In genomic region chr6:1312193-1312443, GRCh38 we compare ENCODE assay signal across 8 cellular contexts. TPM values are rescaled to one million over a fixed set of nuclear protein-coding genes. Genes with fewer than 3 reads are reported as not detected.
DNase-seq lines count a peak whose midpoint lies in the region; ATAC-seq and TF ChIP-seq lines count a peak whose summit lies in the region.
"Had no signal": no experiment of that assay in that cellular context is flagged by ENCODE, and none has a peak within 500 bp of the region (broad histone marks: within the 10 kb centered on the region; RNA-seq: fewer than 3 reads in every experiment).

No MANE protein-coding gene starts in this region.

- H3K4me1 ChIP-seq in HUES48 (ENCODE audit: control insufficient read depth, insufficient read depth, low read length): peaks cover 3% of the 10 kb centered on the region; the same call in 1 of the 2 replicates
- no peaks in the 10 kb centered on the region for H3K4me1 ChIP-seq in iPS-15b (ENCODE audit: control insufficient read depth, insufficient read depth, low read length)
- H3K4me1 ChIP-seq in smooth muscle cell (ENCODE audit: low read depth): no peaks in the 10 kb centered on the region

- H3K9ac ChIP-seq in HUES48 (ENCODE audit: low read depth, low read length) (no peak overlapping the region), iPS-15b (ENCODE audit: low read depth, low read length) (no peak overlapping the region), smooth muscle cell (ENCODE audit: low read depth) (no peak overlapping the region)

- peaks cover 37% of the 10 kb centered on the region for H3K27me3 Mint-ChIP-seq in activated naive CD8-positive, alpha-beta T cell

- TF ChIP-seq CTCF in smooth muscle cell (IDR thresholded peaks at IDR 0.05; ENCODE audit: borderline replicate concordance, insufficient read depth, poor library complexity, severe bottlenecking): no peak

- no peak overlapping the region for H3K27ac ChIP-seq in HUES48 (ENCODE audit: low read depth, low read length)
- peak overlapping the region; percentile 15 for H3K27ac ChIP-seq in smooth muscle cell (ENCODE audit: low read depth)

- peak overlapping the region; percentile 94 for H3K4me2 ChIP-seq in smooth muscle cell

- H3K27me3 ChIP-seq in HUES48 (ENCODE audit: control insufficient read depth, insufficient read depth, low read length) (peaks cover 96% of the 10 kb centered on the region), iPS-15b (ENCODE audit: control insufficient read depth, insufficient read depth, low read length) (peaks cover 86% of the 10 kb centered on the region), smooth muscle cell (ENCODE audit: low read depth) (peaks cover 58% of the 10 kb centered on the region)

- H4K20me1 ChIP-seq in smooth muscle cell (ENCODE audit: low read depth): no peaks in the 10 kb centered on the region

- peaks cover 8% of the 10 kb centered on the region for H3K79me2 ChIP-seq in smooth muscle cell (ENCODE audit: low read depth)

- H2AFZ ChIP-seq in smooth muscle cell (ENCODE audit: low read depth): peak overlapping the region; percentile 27

- H3K4me1 Mint-ChIP-seq in activated naive CD8-positive, alpha-beta T cell (ENCODE audit: low read depth): peaks cover 27% of the 10 kb centered on the region

- H3K9me3 Mint-ChIP-seq in activated naive CD8-positive, alpha-beta T cell (ENCODE audit: low read depth): no peaks in the 10 kb centered on the region

- H3K36me3 ChIP-seq in HUES48 (ENCODE audit: control insufficient read depth, insufficient read depth, low read length): no peaks in the 10 kb centered on the region
- no peaks in the 10 kb centered on the region for H3K36me3 ChIP-seq in iPS-15b (ENCODE audit: control insufficient read depth, insufficient read depth, low read length)
- H3K36me3 ChIP-seq in smooth muscle cell (ENCODE audit: low read depth): no peaks in the 10 kb centered on the region

- H3K4me3 Mint-ChIP-seq in activated naive CD8-positive, alpha-beta T cell: peak overlapping the region; percentile 69

- DNase-seq in smooth muscle cell (lab: John Stamatoyannopoulos, UW; ENCODE audit: unreplicated experiment): no peak
- DNase-seq in nucleus accumbens (lab: John Stamatoyannopoulos, UW): no peak
- DNase-seq in SKM-1 treated with dmso at 0.1 percent for 144 hours (lab: John Stamatoyannopoulos, UW; ENCODE audit: unreplicated experiment): no peak
- DNase-seq: effector CD4-positive, alpha-beta T cell had no signal

- no peaks in the 10 kb centered on the region for H3F3A ChIP-seq in smooth muscle cell (ENCODE audit: low read depth)

- no peaks in the 10 kb centered on the region for H3K36me3 Mint-ChIP-seq in activated naive CD8-positive, alpha-beta T cell

- ATAC-seq in GM18502 (IDR thresholded peaks at IDR 0.05; ENCODE audit: poor library complexity, unreplicated experiment): no peak

- H3K9me3 ChIP-seq in HUES48 (ENCODE audit: control insufficient read depth, insufficient read depth, low read length): no peaks in the 10 kb centered on the region
- no peaks in the 10 kb centered on the region for H3K9me3 ChIP-seq in iPS-15b (ENCODE audit: control insufficient read depth, insufficient read depth, low read length)
- H3K9me3 ChIP-seq in smooth muscle cell (replicated peaks; ENCODE audit: low read depth): no peaks in the 10 kb centered on the region

- peak overlapping the region; percentile 48 for H3K4me3 ChIP-seq in HUES48 (ENCODE audit: low read depth, low read length)
- peak overlapping the region; percentile 36 for H3K4me3 ChIP-seq in iPS-15b (ENCODE audit: low read depth, low read length)
- peak overlapping the region; percentile 62 for H3K4me3 ChIP-seq in smooth muscle cell

- peak overlapping the region; percentile 61 for H3K27ac Mint-ChIP-seq in activated naive CD8-positive, alpha-beta T cell

- 2% methylated on average over 22 of the region's 23 CpGs for WGBS in smooth muscle cell (ENCODE audit: low lambda C conversion rate)

RNA-seq across cellular contexts. Expression of gene FOXQ1, which starts 0.2 kb away (rescaled TPM):
- 3.5 and 6.6 TPM in 2 replicates for total RNA-seq in smooth muscle cell
- 10.0 and 10.4 TPM in 2 replicates for polyA plus RNA-seq in smooth muscle cell
